Comparison of ENCODE assay signal across 32 cellular contexts in the genomic region with DNA sequence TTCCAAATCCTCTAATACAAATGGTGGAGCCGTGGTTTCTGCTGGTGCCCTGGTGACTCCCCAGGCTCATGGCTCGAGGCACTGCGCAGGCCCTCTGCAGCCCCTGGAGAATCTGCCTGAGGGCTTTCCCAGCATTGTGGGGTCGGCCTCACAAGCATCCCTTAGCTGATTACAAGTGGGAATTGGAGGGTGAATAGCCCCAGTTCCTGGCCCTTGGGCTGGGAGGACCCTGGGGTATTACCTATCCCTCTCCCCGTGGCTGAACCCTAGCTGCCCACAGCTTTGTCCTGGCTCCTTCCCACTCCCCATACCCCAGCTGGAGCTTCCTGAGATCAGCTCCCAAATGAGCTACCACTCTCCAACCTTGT.
"Had no signal": no experiment of that assay in that cellular context is flagged by ENCODE, and none has a peak within 500 bp of the region (broad histone marks: within the 10 kb centered on the region; RNA-seq: fewer than 3 reads in every experiment).

No MANE protein-coding gene starts in this region.

- ATAC-seq: esophagus mucosa; foreskin keratinocyte; gastroesophageal sphincter; heart left ventricle; left lobe of liver; mucosa of descending colon; natural killer cell treated with Interleukin-12 subunit alpha and Interleukin-12 subunit beta and Interleukin-15 and Interleukin-18, amount 100 ng/mL, for 72 hours; psoas muscle; right cardiac atrium; stimulated activated memory B cell treated with anti-CD40 and anti-IgM and Interleukin-4, amounts not matched to agents 10 μg/mL and 1 μg/mL and 100 μg/mL, for 72 hours; stimulated activated naive CD8-positive, alpha-beta T cell treated with anti-CD3 and anti-CD28 coated beads, Interleukin-15, Interleukin-2, amounts not matched to agents 100 U/mL and 50 U/mL, for 24 hours had no signal

- H3K4me2 ChIP-seq: hepatocyte had no signal

- H3K79me2 ChIP-seq: hepatocyte had no signal

- H3K4me1 Mint-ChIP-seq: neural crest cell had no signal

- H3K4me3 ChIP-seq: colonic mucosa, gastroesophageal sphincter, heart left ventricle, hepatocyte, mucosa of descending colon, ovary, psoas muscle, sigmoid colon, spleen, testis, tibial artery had no signal

- H2AFZ ChIP-seq: hepatocyte had no signal

- DNase-seq: colonic mucosa; effector CD8-positive, alpha-beta T cell; foreskin keratinocyte; heart left ventricle; kidney; mesenchymal stem cell; mucosa of descending colon; naive B cell; nucleus accumbens; ovary; posterior cingulate gyrus; psoas muscle; right cardiac atrium; sigmoid colon; spleen; stimulated activated CD4-positive, alpha-beta T cell treated with anti-CD3 and anti-CD28 coated beads, Interleukin-4, amount 100 ng/mL, for 4 hours; stimulated activated naive CD8-positive, alpha-beta T cell treated with anti-CD3 and anti-CD28 coated beads, Interleukin-15, Interleukin-2, amounts not matched to agents 100 U/mL and 50 U/mL, for 24 hours; substantia nigra; testis; tibial artery had no signal

- H3K4me1 ChIP-seq: colonic mucosa, foreskin keratinocyte, psoas muscle, testis, tibial artery had no signal

- H3K4me3 Mint-ChIP-seq: dendritic cell treated with granulocyte-macrophage colony-stimulating factor and Interleukin-4, amounts not matched to agents 40 ng/mL and 50 ng/mL, for 4 days; endodermal cell; mesothelial cell of epicardium; naive B cell; natural killer cell treated with Interleukin-12 subunit alpha and Interleukin-12 subunit beta and Interleukin-15 and Interleukin-18, amount 100 ng/mL, for 72 hours; neural crest cell; stimulated activated memory B cell treated with anti-CD40 and anti-IgM and Interleukin-4, amounts not matched to agents 10 μg/mL and 1 μg/mL and 100 μg/mL, for 72 hours; type B pancreatic cell had no signal

- H3K9me3 ChIP-seq: colonic mucosa, gastroesophageal sphincter, heart left ventricle, mucosa of descending colon, ovary, psoas muscle, sigmoid colon, spleen, testis, tibial artery had no signal

- H3K27ac ChIP-seq: colonic mucosa, epithelial cell of prostate, foreskin keratinocyte, gastroesophageal sphincter, heart left ventricle, hepatocyte, ovary, psoas muscle, spleen, testis, tibial artery had no signal

- H3K27me3 Mint-ChIP-seq: dendritic cell treated with granulocyte-macrophage colony-stimulating factor and Interleukin-4, amounts not matched to agents 40 ng/mL and 50 ng/mL, for 4 days; naive B cell; natural killer cell treated with Interleukin-12 subunit alpha and Interleukin-12 subunit beta and Interleukin-15 and Interleukin-18, amount 100 ng/mL, for 72 hours; stimulated activated memory B cell treated with anti-CD40 and anti-IgM and Interleukin-4, amounts not matched to agents 10 μg/mL and 1 μg/mL and 100 μg/mL, for 72 hours; type B pancreatic cell had no signal

- H3K36me3 Mint-ChIP-seq: mesothelial cell of epicardium; naive B cell; natural killer cell treated with Interleukin-12 subunit alpha and Interleukin-12 subunit beta and Interleukin-15 and Interleukin-18, amount 100 ng/mL, for 72 hours; stimulated activated memory B cell treated with anti-CD40 and anti-IgM and Interleukin-4, amounts not matched to agents 10 μg/mL and 1 μg/mL and 100 μg/mL, for 72 hours; type B pancreatic cell had no signal

- H3K36me3 ChIP-seq: colonic mucosa, gastroesophageal sphincter, heart left ventricle, ovary, sigmoid colon, spleen, tibial artery had no signal

- H3K27ac Mint-ChIP-seq: dendritic cell treated with granulocyte-macrophage colony-stimulating factor and Interleukin-4, amounts not matched to agents 40 ng/mL and 50 ng/mL, for 4 days; endodermal cell; natural killer cell treated with Interleukin-12 subunit alpha and Interleukin-12 subunit beta and Interleukin-15 and Interleukin-18, amount 100 ng/mL, for 72 hours; stimulated activated memory B cell treated with anti-CD40 and anti-IgM and Interleukin-4, amounts not matched to agents 10 μg/mL and 1 μg/mL and 100 μg/mL, for 72 hours; type B pancreatic cell had no signal

- H3K27me3 ChIP-seq: colonic mucosa, foreskin keratinocyte, gastroesophageal sphincter, heart left ventricle, hepatocyte, ovary, sigmoid colon, spleen, testis, tibial artery had no signal

- H3K9me3 Mint-ChIP-seq: dendritic cell treated with granulocyte-macrophage colony-stimulating factor and Interleukin-4, amounts not matched to agents 40 ng/mL and 50 ng/mL, for 4 days; endodermal cell; mesothelial cell of epicardium; naive B cell; natural killer cell treated with Interleukin-12 subunit alpha and Interleukin-12 subunit beta and Interleukin-15 and Interleukin-18, amount 100 ng/mL, for 72 hours; neural crest cell; stimulated activated memory B cell treated with anti-CD40 and anti-IgM and Interleukin-4, amounts not matched to agents 10 μg/mL and 1 μg/mL and 100 μg/mL, for 72 hours; type B pancreatic cell had no signal
